19 cellular contexts compared by ENCODE assay signal in the genomic region with DNA sequence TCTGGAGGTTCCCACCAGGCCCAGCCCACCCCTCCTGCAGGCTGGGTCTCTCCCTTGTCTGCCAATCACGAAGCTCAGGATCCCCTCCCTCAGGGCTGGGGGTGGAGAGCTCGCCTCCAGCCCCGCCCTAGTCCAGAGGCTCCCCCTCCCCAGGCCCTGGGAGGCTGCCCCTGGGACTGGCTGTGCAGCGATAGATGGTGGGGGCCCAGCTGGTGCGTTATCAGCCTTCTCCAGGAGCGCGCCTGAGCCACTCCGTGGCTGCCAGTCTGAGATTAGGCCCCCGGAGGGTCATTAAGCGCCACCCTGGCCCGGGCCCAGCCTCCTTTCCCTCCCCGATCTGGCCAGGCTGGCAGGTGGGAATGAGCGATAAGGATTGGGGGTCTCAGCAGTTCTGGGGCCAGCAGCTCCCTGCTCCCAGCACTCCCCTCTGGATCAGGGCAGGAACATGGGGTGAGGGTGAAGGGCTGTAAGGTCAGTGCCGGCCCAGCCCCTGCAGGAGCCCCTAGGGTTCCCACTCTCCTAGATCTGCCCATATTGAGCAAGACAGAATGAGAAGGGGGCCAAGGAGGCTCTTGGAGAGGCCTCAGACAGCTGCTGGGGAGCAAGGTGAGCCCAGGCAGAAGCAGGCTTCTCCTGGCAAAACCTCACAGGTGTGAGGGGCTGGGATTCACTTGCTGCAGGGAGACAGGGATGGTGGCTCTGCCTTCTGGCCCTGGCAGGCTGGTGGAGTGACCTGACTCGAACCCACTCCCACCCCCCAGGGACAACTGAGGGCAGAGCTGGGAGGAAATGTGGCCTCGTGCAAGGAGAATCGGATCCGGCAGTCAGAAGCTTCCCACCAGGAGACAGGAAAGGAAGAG. TPM values are rescaled to one million over a fixed set of nuclear protein-coding genes. Genes with fewer than 3 reads are reported as not detected.
DNase-seq lines count a peak whose midpoint lies in the region; ATAC-seq, FAIRE-seq and TF ChIP-seq lines count a peak whose summit lies in the region.
"Had no signal": no experiment of that assay in that cellular context is flagged by ENCODE, and none has a peak within 500 bp of the region (broad histone marks: within the 10 kb centered on the region; RNA-seq: fewer than 3 reads in every experiment).

No MANE protein-coding gene starts in this region.

- DNase-seq in A549 (ENCODE audit: low read depth in 1 of 2, low spot score in 1 of 2), result no peak
- DNase-seq in H7, result peak; percentile 84
- peak; percentile 49 for DNase-seq in ecto neural progenitor cell (ENCODE audit: low spot score)
- DNase-seq in left lobe of liver (ENCODE audit: low spot score), result peak; percentile 39
- DNase-seq in NCI-H510A (lab: John Stamatoyannopoulos, UW), result no peak
- no peak for DNase-seq in COR-L47 (lab: John Stamatoyannopoulos, UW)
- DNase-seq: activated CD4-positive, alpha-beta T cell treated with anti-CD3 and anti-CD28 coated beads for 1 hour; activated naive CD4-positive, alpha-beta T cell treated with anti-CD3 and anti-CD28 coated beads, Interleukin-2, amount 10 ng/mL, durations not matched to agents 7 days and 5 days; activated T-cell treated with anti-CD3 and anti-CD28 coated beads for 4 hours; AML-193; lower lobe of right lung; NCI-H748 treated with DMSO at 0.1 percent for 48 hours had no signal

- WGBS in A549 (ENCODE audit: missing lambda C conversion rate), result 76% methylated on average over 11 of the region's 18 CpGs

- H3K4me2 ChIP-seq in A549, result peak overlapping the region; percentile 50

- POLR2A ChIA-PET in A549 (lab: Yijun Ruan, JAX), result no interaction called here

- H3K36me3 ChIP-seq in H7 (replicated peaks; ENCODE audit: control insufficient read depth, insufficient read depth, low read length), result no peaks in the 10 kb centered on the region
- H3K36me3 ChIP-seq: lower lobe of right lung, vagina had no signal

- no peak for TF ChIP-seq POLR2A in A549 (IDR thresholded peaks at IDR 0.05; ENCODE audit: low read length)

- no peaks in the 10 kb centered on the region for H3K9me3 ChIP-seq in A549
- H3K9me3 ChIP-seq: lower lobe of right lung, vagina had no signal

- TF ChIP-seq EP300 in A549 (IDR thresholded peaks at IDR 0.05), result no peak

- H3K4me3 ChIP-seq in A549, result no peak overlapping the region
- H3K4me3 ChIP-seq in H7 (ENCODE audit: insufficient read depth, low read depth, low read length), result no peak overlapping the region
- H3K4me3 ChIP-seq: lower lobe of right lung, vagina had no signal

- no peak for ATAC-seq in A549
- ATAC-seq in left lobe of liver, result no peak
- no peak for ATAC-seq in GM21619 (IDR thresholded peaks at IDR 0.05; ENCODE audit: unreplicated experiment)
- no peak for ATAC-seq in HG03045 (IDR thresholded peaks at IDR 0.05; ENCODE audit: unreplicated experiment)
- ATAC-seq: T-cell had no signal

- peaks cover 36% of the 10 kb centered on the region for H3K4me1 ChIP-seq in A549

- H3K27ac ChIP-seq in A549, result peak overlapping the region; percentile 57 to 90
- H3K27ac ChIP-seq: lower lobe of right lung, vagina had no signal

- H3K27me3 ChIP-seq in H7 (ENCODE audit: control insufficient read depth, insufficient read depth, low read length), result peaks cover 22% of the 10 kb centered on the region
- H3K27me3 ChIP-seq: vagina had no signal

- no peak for FAIRE-seq in A549 (lab: Jason Lieb, UNC)
- FAIRE-seq: GM18507 had no signal

- CTCF ChIA-PET in A549 (lab: Yijun Ruan, JAX), result interaction anchor here (0.8 to 9.1 kb wide), 3 partner anchors 11 to 82 kb away, joined by 3 to 142 read pairs (median 69); partner anchors contain the start of gene PDZK1IP1

- TF ChIP-seq RAD21 in A549 (conservative IDR thresholded peaks at IDR 0.05 in 1 of 2, IDR thresholded peaks at IDR 0.05 in 1 of 2), result no peak

- no peak for TF ChIP-seq CTCF in A549 (IDR thresholded peaks at IDR 0.05)

TF ChIP-seq in A549, 52 proteins besides CTCF, POLR2A, EP300 and RAD21:
- TF ChIP-seq NPAS2 (CRISPR knock-in tag; IDR thresholded peaks at IDR 0.05; ENCODE audit: borderline replicate concordance), result no peak
- TF ChIP-seq PHF8 (IDR thresholded peaks at IDR 0.05; ENCODE audit: borderline replicate concordance, low read depth), result no peak
- no peak for TF ChIP-seq KDM5A (IDR thresholded peaks at IDR 0.05)
- TF ChIP-seq BHLHE40 (IDR thresholded peaks at IDR 0.05; ENCODE audit: low read depth, low read length), result no peak
- TF ChIP-seq HDAC2 (IDR thresholded peaks at IDR 0.05), result no peak
- no peak for TF ChIP-seq HEYL (CRISPR knock-in tag; IDR thresholded peaks at IDR 0.05)
- TF ChIP-seq EHMT2 (IDR thresholded peaks at IDR 0.05; ENCODE audit: low read depth), result no peak

RNA-seq across cellular contexts. Expression of gene PDZK1IP1, which starts 8.5 kb away (rescaled TPM):
- polyA plus RNA-seq in A549 (2011; rRNA removed) (2.2 and 2.3 TPM in 2 replicates), A549 (2017; fragmentation: RNase III; extraction: RNeasy Plus Mini Kit Qiagen cat#74134 plus additional on column Dnase treatment) (6.4 to 9.4 TPM (median 6.9 TPM) in 3 replicates)
- polyA plus RNA-seq in A549 (2012; cell fraction: cytosol; rRNA removed), result 10.0 and 10.5 TPM in 2 replicates
- 9.0 and 9.2 TPM in 2 replicates for polyA plus RNA-seq in A549 (2012; cell fraction: nucleus; rRNA removed)
- 0.50 and 0.97 TPM in 2 replicates for polyA minus RNA-seq in A549 (2011; rRNA and poly(A)+ RNA removed)
- total RNA-seq in H7 (2014; rRNA removed; shearing (Covaris generic)), result not detected in 2 replicates
- 1.3 TPM for total RNA-seq in left lobe of liver
- total RNA-seq: RPMI7951, T-cell had no signal

RNA-seq across cellular contexts. Expression of gene CYP4A22, which starts 44.1 kb away (rescaled TPM):
- polyA plus RNA-seq in A549 (2011; rRNA removed) (not detected in 2 replicates), A549 (2017; fragmentation: RNase III; extraction: RNeasy Plus Mini Kit Qiagen cat#74134 plus additional on column Dnase treatment) (not detected in 3 replicates)
- polyA plus RNA-seq in A549 (2012; cell fraction: cytosol; rRNA removed), result not detected in 2 replicates
- polyA plus RNA-seq in A549 (2012; cell fraction: nucleus; rRNA removed), result not detected in 2 replicates
- not detected in 2 replicates for polyA minus RNA-seq in A549 (2011; rRNA and poly(A)+ RNA removed)
- total RNA-seq in H7 (2014; rRNA removed; shearing (Covaris generic)), result not detected in 2 replicates
- 69.9 TPM for total RNA-seq in left lobe of liver
- total RNA-seq: dermis blood vessel endothelial cell, lower lobe of right lung, RPMI7951, T-cell, vagina had no signal

RNA-seq across cellular contexts. Expression of gene TAL1, which starts 50.7 kb away (rescaled TPM):
- 0.04 TPM in 1 of 2 replicates, not detected in the other for polyA plus RNA-seq in A549 (2011; rRNA removed)
- polyA plus RNA-seq in A549 (2012; cell fraction: cytosol; rRNA removed), result 0.01 TPM in 2 replicates
- 0.01 TPM in 1 of 2 replicates, not detected in the other for polyA plus RNA-seq in A549 (2012; cell fraction: nucleus; rRNA removed)
- polyA plus RNA-seq in A549 (2017; fragmentation: RNase III; extraction: RNeasy Plus Mini Kit Qiagen cat#74134 plus additional on column Dnase treatment), result 0.03 TPM in 1 of 3 replicates, not detected in the others
- polyA minus RNA-seq in A549 (2011; rRNA and poly(A)+ RNA removed), result 0.15 TPM in 1 of 2 replicates, not detected in the other
- total RNA-seq in H7 (2014; rRNA removed; shearing (Covaris generic)), result 0.07 and 0.70 TPM in 2 replicates
- 1.9 TPM for total RNA-seq in left lobe of liver
- total RNA-seq: RPMI7951 had no signal

Comparison
In these comparisons a context has a peak if more than half of its experiments do, and no peak if none do; other contexts are left out.
1. DNase-seq: peak in H7 (single experiment), ecto neural progenitor cell (single experiment) and left lobe of liver (single experiment); none in A549 (0 of 2), NCI-H510A (single experiment) and COR-L47 (single experiment).
2. RNA of gene CYP4A22, which starts 44.1 kb away (total RNA-seq): 69.9 TPM in left lobe of liver (single experiment); not detected in H7; every median in the first group is over 10 times any median in the second.